In genomic region chr21:37074546-37074945, GRCh38 we compare ENCODE assay signal across 8 cellular contexts. TPM values are rescaled to one million over a fixed set of nuclear protein-coding genes. Genes with fewer than 3 reads are reported as not detected.
DNase-seq lines count a peak whose midpoint lies in the region; ATAC-seq, FAIRE-seq and TF ChIP-seq lines count a peak whose summit lies in the region.
"Had no signal": no experiment of that assay in that cellular context is flagged by ENCODE, and none has a peak within 500 bp of the region (broad histone marks: within the 10 kb centered on the region; RNA-seq: fewer than 3 reads in every experiment).

No MANE protein-coding gene starts in this region.

- H3K79me2 ChIP-seq in H9 (ENCODE audit: insufficient read depth, low read length) = 0 out of 2 replicates have a peak, but pooled peaks cover 3% of the 10 kb centered on the region

- in situ Hi-C loops in Panc1 (cut with HindIII; ENCODE audit: low pct_unique_long_range_greater_than_20kb, low sequenced_read_pairs) = no loop called here
- in situ Hi-C loops in gastrocnemius medialis (cut with MboI; ENCODE audit: low sequenced_read_pairs in 4 of 4) = no loop called here

- no peak overlapping the region for H4K91ac ChIP-seq in H9 (ENCODE audit: insufficient read length, low read depth, low read length)

- no peak overlapping the region for H3K18ac ChIP-seq in H9 (ENCODE audit: insufficient read length, low read depth, low read length)

- no peak overlapping the region for H2BK120ac ChIP-seq in H9 (ENCODE audit: low read depth, low read length, poor library complexity, severe bottlenecking)

- POLR2A ChIA-PET in Panc1 (lab: Charles Lee) = no interaction called here

- H4K8ac ChIP-seq in H9 (replicated peaks; ENCODE audit: insufficient read length, low read depth, low read length) = no peak overlapping the region

- H3K27ac Mint-ChIP-seq in H9 = no peak overlapping the region

- H3K4me1 Mint-ChIP-seq in H9 = peaks cover 24 to 33% of the 10 kb centered on the region in 2 experiments

- TSS peak; percentile 54 for BruUV-seq in Panc1 (replicated peaks; lab: Mats Ljungman, UMichigan)

- H3K79me1 ChIP-seq in H9 (ENCODE audit: insufficient read depth, low read depth, low read length, poor library complexity, severe bottlenecking) = no peaks in the 10 kb centered on the region

- ATAC-seq in Panc1 (no peak), gastrocnemius medialis (no peak), GM21723 (IDR thresholded peaks at IDR 0.05; ENCODE audit: unreplicated experiment) (no peak)

- H3T11ph ChIP-seq in H9 (ENCODE audit: low read length) = no peak overlapping the region

- no peak overlapping the region for H2BK15ac ChIP-seq in H9 (ENCODE audit: low read depth, low read length)

- no peak overlapping the region for H3K56ac ChIP-seq in H9 (ENCODE audit: insufficient read length, low read depth, low read length)

- H3K9me3 ChIP-seq in H9 (ENCODE audit: control insufficient read depth, low read depth, low read length) = no peaks in the 10 kb centered on the region
- H3K9me3 ChIP-seq in Panc1 (ENCODE audit: control insufficient read depth, insufficient read depth, low read depth, low read length) = no peaks in the 10 kb centered on the region
- no peaks in the 10 kb centered on the region for H3K9me3 ChIP-seq in esophagus squamous epithelium
- no peaks in the 10 kb centered on the region for H3K9me3 ChIP-seq in gastrocnemius medialis

- WGBS in H9 (ENCODE audit: extremely low coverage, insufficient read length, low lambda C conversion rate) = no CpG with 5 or more reads among the region's 9 CpGs
- 29 to 39% methylated on average over 9 of the region's 9 CpGs for WGBS in esophagus squamous epithelium, 2 donors

- no peak overlapping the region for H2BK20ac ChIP-seq in H9 (ENCODE audit: low read depth, low read length, poor library complexity, severe bottlenecking)

- peak overlapping the region; percentile 82 to 94 for H3K4me3 Mint-ChIP-seq in H9

- DNase-seq in H9 (no peak), Panc1 (ENCODE audit: low read depth, low spot score) (no peak), esophagus squamous epithelium (lab: John Stamatoyannopoulos, UW) (no peak), gastrocnemius medialis (no peak), urothelium cell line (ENCODE audit: low spot score) (no peak), cerebellar cortex (ENCODE audit: low spot score) (no peak)

- H3K36me3 Mint-ChIP-seq in H9 (ENCODE audit: insufficient read depth in 1 of 3, low read depth in 3 of 3) = peaks cover 0 to 4% (median 0%) of the 10 kb centered on the region in 3 experiments; a peak in 2 of 7 replicates

- H4K20me1 ChIP-seq in H9 (ENCODE audit: control insufficient read depth, insufficient read depth, insufficient read length) = no peaks in the 10 kb centered on the region

- H2BK5ac ChIP-seq in H9 (ENCODE audit: insufficient read length, low read length) = no peak overlapping the region

- TF ChIP-seq POLR2A in esophagus squamous epithelium (IDR thresholded peaks at IDR 0.05) = no peak
- no peak for TF ChIP-seq POLR2A in gastrocnemius medialis (IDR thresholded peaks at IDR 0.05)

- intact Hi-C loops in Panc1 (cut with micrococcal nuclease; ENCODE audit: unreplicated experiment) (loop anchor here (10.0 kb wide), 1 partner anchor 60 kb away; no protein-coding TSS in a partner anchor), esophagus squamous epithelium (cut with DNase I) (no loop called here), gastrocnemius medialis (cut with DNase I; ENCODE audit: low total_unique reads) (no loop called here)

- H2AFZ ChIP-seq in H9 (ENCODE audit: low read length) = no peak overlapping the region

- H3K36me3 ChIP-seq in Panc1 (ENCODE audit: control insufficient read depth, insufficient read depth, low read length) (no peaks in the 10 kb centered on the region; the same call in 1 of the 2 replicates), esophagus squamous epithelium (no peaks in the 10 kb centered on the region), gastrocnemius medialis (peaks cover 0 to 6% of the 10 kb centered on the region in 2 donors)

- H3K27me3 ChIP-seq in H9 (ENCODE audit: insufficient read depth, low read length) (peaks cover 11% of the 10 kb centered on the region; the same call in 1 of the 2 replicates), Panc1 (ENCODE audit: control insufficient read depth, insufficient read depth, low read length) (no peaks in the 10 kb centered on the region), esophagus squamous epithelium (no peaks in the 10 kb centered on the region), gastrocnemius medialis (no peaks in the 10 kb centered on the region)

- H3K9me3 Mint-ChIP-seq in H9 = no peaks in the 10 kb centered on the region; a peak in 1 of 5 replicates

- H3K4me1 ChIP-seq in H9 (ENCODE audit: insufficient read depth, low read length) = peaks cover 5% of the 10 kb centered on the region; the same call in 1 of the 2 replicates
- H3K4me1 ChIP-seq in Panc1 (ENCODE audit: control insufficient read depth, insufficient read depth, low read length) = peaks cover 14% of the 10 kb centered on the region; the same call in 1 of the 2 replicates
- H3K4me1 ChIP-seq in esophagus squamous epithelium = peaks cover 9 to 45% (median 11%) of the 10 kb centered on the region in 3 donors
- peaks cover 17 to 22% of the 10 kb centered on the region in 2 donors for H3K4me1 ChIP-seq in gastrocnemius medialis

- H3K4me3 ChIP-seq in Panc1 (ENCODE audit: low read depth in 2 of 2, low read length in 2 of 2) (peak overlapping the region; percentile 70 to 82), esophagus squamous epithelium (peak overlapping the region; percentile 56 to 87 (median 82)), gastrocnemius medialis (peak overlapping the region; percentile 82 to 94 (median 87))

- no peak for TF ChIP-seq CTCF in H9 (conservative IDR thresholded peaks at IDR 0.05)
- no peak for TF ChIP-seq CTCF in Panc1 (IDR thresholded peaks at IDR 0.05)
- no peak for TF ChIP-seq CTCF in esophagus squamous epithelium (IDR thresholded peaks at IDR 0.05)
- TF ChIP-seq CTCF in gastrocnemius medialis (IDR thresholded peaks at IDR 0.05 in 4 of 5, conservative IDR thresholded peaks at IDR 0.05 in 1 of 5) = no peak

- FAIRE-seq in urothelium cell line (lab: Jason Lieb, UNC) = no peak
- FAIRE-seq: frontal cortex had no signal

- H3K27me3 Mint-ChIP-seq in H9 (ENCODE audit: low read depth) = peaks cover 24% of the 10 kb centered on the region

- H3K9ac ChIP-seq in H9 (ENCODE audit: extremely low read depth, insufficient read length, low read length) = no peak overlapping the region

- peak overlapping the region; percentile 94 for H3K4me2 ChIP-seq in H9 (ENCODE audit: insufficient read depth, insufficient read length, low read length)

- no peak overlapping the region for H3K23ac ChIP-seq in H9 (ENCODE audit: insufficient read length, low read depth, low read length)

- H3K23me2 ChIP-seq in H9 (ENCODE audit: insufficient read length, low read depth, low read length, poor library complexity, severe bottlenecking) = peaks cover 14% of the 10 kb centered on the region

- H2AK5ac ChIP-seq in H9 (ENCODE audit: insufficient read length, low read length) = no peak overlapping the region

- no peak overlapping the region for H4K5ac ChIP-seq in H9 (ENCODE audit: insufficient read length, low read depth, low read length)

- H3K14ac ChIP-seq in H9 (ENCODE audit: insufficient read depth, low read length) = no peak overlapping the region

- H3K27ac ChIP-seq in H9 (ENCODE audit: insufficient read length, low read depth, low read length) = no peak overlapping the region
- peak overlapping the region; percentile 76 for H3K27ac ChIP-seq in Panc1 (ENCODE audit: low read length)
- H3K27ac ChIP-seq in esophagus squamous epithelium = peak overlapping the region in 2 of 4 donors; percentile 99 to 100
- peak overlapping the region; percentile 97 to 99 (median 98) for H3K27ac ChIP-seq in gastrocnemius medialis

- H3K4ac ChIP-seq in H9 (ENCODE audit: low read depth, low read length) = no peak overlapping the region

- CTCF ChIA-PET in Panc1 (lab: Charles Lee) = no interaction called here

- no peak overlapping the region for H2BK12ac ChIP-seq in H9 (ENCODE audit: insufficient read length, low read depth, low read length)

RNA-seq across cellular contexts. Expression of gene TTC3, which starts 1.5 kb away (rescaled TPM):
- total RNA-seq in H9 (2021) = 46.5 and 48.6 TPM in 2 replicates
- 83.0 TPM for total RNA-seq in Panc1 (2021; ENCODE audit: unreplicated experiment)
- 40.7 TPM for polyA plus RNA-seq in Panc1 (2012; ENCODE audit: insufficient read length)
- total RNA-seq in esophagus squamous epithelium = 10 to 100 TPM; 41.2 to 80.1 (median 64.1) TPM
- 10 to 100 TPM; 39.5 to 71.6 (median 44.1) TPM for total RNA-seq in gastrocnemius medialis

RNA-seq across cellular contexts. Expression of gene PIGP, which starts 1.7 kb away (rescaled TPM):
- total RNA-seq in H9 (2021) (13.0 and 13.2 TPM in 2 replicates), Panc1 (2021; ENCODE audit: unreplicated experiment) (16.1 TPM), esophagus squamous epithelium (10 to 100 TPM in 3 of 4 donors, 1 to 10 TPM in 1; 9.0 to 15.4 (median 11.4) TPM), gastrocnemius medialis (10 to 100 TPM; 21.8 to 31.8 (median 25.5) TPM)
- polyA plus RNA-seq in Panc1 (2012; ENCODE audit: insufficient read length) = 7.9 TPM
